In the genomic region with DNA sequence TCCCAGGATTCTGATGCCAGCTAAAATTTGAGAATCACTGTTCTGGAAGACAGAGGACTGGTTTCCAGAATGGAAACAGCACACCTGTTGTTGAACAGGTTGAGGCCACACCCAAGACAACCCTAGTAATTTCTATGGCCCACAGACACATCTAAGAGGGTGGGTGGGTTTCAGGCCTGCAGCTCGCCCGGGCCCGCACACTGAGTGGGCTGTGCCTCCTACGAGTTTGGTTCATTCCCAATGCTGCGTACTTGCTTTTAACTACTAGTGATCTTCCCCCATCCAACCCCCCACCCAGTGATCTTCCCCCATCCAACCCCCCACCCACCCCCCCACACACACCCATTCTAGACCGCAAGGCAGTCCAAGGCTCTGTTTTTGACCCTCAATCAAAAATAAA, we compare ENCODE assay signal across 12 cellular contexts. TPM values are rescaled to one million over a fixed set of nuclear protein-coding genes. Genes with fewer than 3 reads are reported as not detected.
A peak's percentile ranks its signal among the peaks of the same experiment; 100 is the strongest.
DNase-seq lines count a peak whose midpoint lies in the region; ATAC-seq and TF ChIP-seq lines count a peak whose summit lies in the region.
"Had no signal": no experiment of that assay in that cellular context is flagged by ENCODE, and none has a peak within 500 bp of the region (broad histone marks: within the 10 kb centered on the region; RNA-seq: fewer than 3 reads in every experiment).

No MANE protein-coding gene starts in this region.

- peak overlapping the region; percentile 90; the same call in 1 of the 2 replicates for H3K9ac ChIP-seq in DND-41 (ENCODE audit: low read depth, low read length)

- H2AFZ ChIP-seq in DND-41 (ENCODE audit: low read depth, low read length), result peak overlapping the region; percentile 84

- DNase-seq in DND-41, result no peak
- no peak for DNase-seq in activated CD4-positive, alpha-beta memory T cell treated with anti-CD3 and anti-CD28 coated beads for 36 hours
- no peak for DNase-seq in esophagus muscularis mucosa (ENCODE audit: extremely low spot score)
- DNase-seq in spleen, result no peak
- no peak for DNase-seq in NCI-H2029 (lab: John Stamatoyannopoulos, UW)
- DNase-seq in kidney tubule cell (ENCODE audit: low spot score), result no peak
- DNase-seq: amniotic stem cell, NCI-H2081 treated with DMSO at 0.1 percent for 48 hours, PC-9 had no signal

- POLR2A ChIA-PET in activated CD4-positive, alpha-beta memory T cell treated with anti-CD3 and anti-CD28 coated beads for 36 hours (lab: Charles Lee), result no interaction called here

- H3K4me3 Mint-ChIP-seq in activated CD4-positive, alpha-beta memory T cell treated with anti-CD3 and anti-CD28 coated beads for 36 hours, result no peak overlapping the region

- peaks cover 3% of the 10 kb centered on the region for H3K36me3 Mint-ChIP-seq in activated CD4-positive, alpha-beta memory T cell treated with anti-CD3 and anti-CD28 coated beads for 36 hours

- H3K27ac ChIP-seq in DND-41 (ENCODE audit: low read length) (peak overlapping the region; percentile 33; the same call in 1 of the 2 replicates), esophagus muscularis mucosa (replicated peaks in 1 of 4) (peak overlapping the region; percentile 90 to 97 (median 96)), spleen (peak overlapping the region in 5 of 8 donors; percentile 84 to 97 (median 96))

- H3K9me3 ChIP-seq in DND-41 (ENCODE audit: insufficient read depth, low read length, severe bottlenecking) (no peaks in the 10 kb centered on the region), esophagus muscularis mucosa (no peaks in the 10 kb centered on the region), spleen (peaks cover 0 to 7% (median 0%) of the 10 kb centered on the region in 8 donors)

- H3K36me3 ChIP-seq in DND-41 (ENCODE audit: insufficient read depth, low read length) (no peaks in the 10 kb centered on the region; the same call in 1 of the 2 replicates), esophagus muscularis mucosa (no peaks in the 10 kb centered on the region), spleen (no peaks in the 10 kb centered on the region)

- H3K4me3 ChIP-seq in DND-41 (ENCODE audit: low read depth in 1 of 2, low read length in 2 of 2) (no peak overlapping the region), esophagus muscularis mucosa (no peak overlapping the region), spleen (no peak overlapping the region)

- no peak for TF ChIP-seq EP300 in esophagus muscularis mucosa (IDR thresholded peaks at IDR 0.05)

- peak overlapping the region; percentile 51 for H3K27ac Mint-ChIP-seq in activated CD4-positive, alpha-beta memory T cell treated with anti-CD3 and anti-CD28 coated beads for 36 hours

- peaks cover 11% of the 10 kb centered on the region for H3K9me3 Mint-ChIP-seq in activated CD4-positive, alpha-beta memory T cell treated with anti-CD3 and anti-CD28 coated beads for 36 hours

- peaks cover 37% of the 10 kb centered on the region for H3K79me2 ChIP-seq in DND-41 (ENCODE audit: insufficient read depth, low read length)

- peaks cover 24% of the 10 kb centered on the region for H3K4me1 Mint-ChIP-seq in activated CD4-positive, alpha-beta memory T cell treated with anti-CD3 and anti-CD28 coated beads for 36 hours (ENCODE audit: low read depth)

- no peak for TF ChIP-seq CTCF in DND-41 (IDR thresholded peaks at IDR 0.05; ENCODE audit: borderline replicate concordance, extremely low read depth, low read length, poor library complexity, severe bottlenecking)
- TF ChIP-seq CTCF in esophagus muscularis mucosa (IDR thresholded peaks at IDR 0.05), result no peak
- no peak for TF ChIP-seq CTCF in spleen (IDR thresholded peaks at IDR 0.05 in 8 of 11, conservative IDR thresholded peaks at IDR 0.05 in 3 of 11)

- no peaks in the 10 kb centered on the region for H4K20me1 ChIP-seq in DND-41 (ENCODE audit: insufficient read depth, low read length)

- intact Hi-C loops in activated CD4-positive, alpha-beta memory T cell treated with anti-CD3 and anti-CD28 coated beads for 36 hours (cut with micrococcal nuclease), result loop anchor here (10.0 kb wide), 1 partner anchor 276 kb away; no protein-coding TSS in a partner anchor
- intact Hi-C loops in esophagus muscularis mucosa (cut with DNase I), result loop anchor here (5.0 kb wide), 2 partner anchors 204 to 426 kb away; partner anchors contain the start of genes AAK1 and ANTXR1
- intact Hi-C loops in spleen (cut with DNase I; ENCODE audit: low total_unique reads), result loop anchor here (10.0 kb wide), 1 partner anchor 276 kb away; no protein-coding TSS in a partner anchor

- CTCF ChIA-PET in activated CD4-positive, alpha-beta memory T cell treated with anti-CD3 and anti-CD28 coated beads for 36 hours (lab: Charles Lee), result interaction anchor here (1.5 kb wide), 1 partner anchor 76 kb away, joined by 3 read pairs; no protein-coding TSS in a partner anchor

- peak overlapping the region; percentile 86; the same call in 1 of the 2 replicates for H3K4me2 ChIP-seq in DND-41 (ENCODE audit: insufficient read depth, low read length)

- no peaks in the 10 kb centered on the region for H3K27me3 Mint-ChIP-seq in activated CD4-positive, alpha-beta memory T cell treated with anti-CD3 and anti-CD28 coated beads for 36 hours

- H3K27me3 ChIP-seq in DND-41 (ENCODE audit: insufficient read depth, low read length, poor library complexity) (no peaks in the 10 kb centered on the region), esophagus muscularis mucosa (no peaks in the 10 kb centered on the region), spleen (replicated peaks in 1 of 7) (no peaks in the 10 kb centered on the region)

- H3K4me1 ChIP-seq in DND-41 (ENCODE audit: insufficient read depth, low read length) (peaks cover 33% of the 10 kb centered on the region), esophagus muscularis mucosa (peaks cover 16 to 40% (median 30%) of the 10 kb centered on the region in 4 donors), spleen (peaks cover 3 to 41% (median 33%) of the 10 kb centered on the region in 6 donors)

- TF ChIP-seq POLR2A in esophagus muscularis mucosa (IDR thresholded peaks at IDR 0.05; ENCODE audit: low read depth), result no peak
- no peak for TF ChIP-seq POLR2A in spleen (IDR thresholded peaks at IDR 0.05)

- ATAC-seq in DND-41 (ENCODE audit: insufficient read depth, low read depth), result no peak
- no peak for ATAC-seq in GM18907 (IDR thresholded peaks at IDR 0.05; ENCODE audit: unreplicated experiment)
- no peak for ATAC-seq in HG03280 (IDR thresholded peaks at IDR 0.05; ENCODE audit: unreplicated experiment)
- ATAC-seq: activated CD4-positive, CD25-positive, alpha-beta regulatory T cell treated with anti-CD3 and anti-CD28 coated beads, Interleukin-2, amount 50 U/mL, for 24 hours had no signal

- WGBS in esophagus muscularis mucosa, result 96% methylated on average over 4 of the region's 6 CpGs
- 93 to 99% (median 97%) methylated on average over 6 of the region's 6 CpGs for WGBS in spleen, 5 donors

RNA-seq across cellular contexts. Expression of gene NFU1, which starts 1.3 kb away (rescaled TPM):
- 10 to 100 TPM; 37.8 to 44.5 TPM for total RNA-seq in activated CD4-positive, alpha-beta memory T cell treated with anti-CD3 and anti-CD28 coated beads for 36 hours
- total RNA-seq in esophagus muscularis mucosa, result 10 to 100 TPM; 45.4 to 74.8 (median 48.8) TPM
- 10 to 100 TPM; 24.8 to 36.2 (median 27.8) TPM for total RNA-seq in spleen
- 10 to 100 TPM; 45.5 to 53.0 (median 48.4) TPM for polyA plus RNA-seq in spleen

RNA-seq across cellular contexts. Expression of gene GFPT1, which starts 51.6 kb away (rescaled TPM):
- 10 to 100 TPM; 39.8 to 43.6 TPM for total RNA-seq in activated CD4-positive, alpha-beta memory T cell treated with anti-CD3 and anti-CD28 coated beads for 36 hours
- total RNA-seq in esophagus muscularis mucosa, result 10 to 100 TPM; 17.4 to 25.3 (median 23.2) TPM
- 10 to 100 TPM; 15.8 to 27.7 (median 22.1) TPM for total RNA-seq in spleen
- polyA plus RNA-seq in spleen, result 1 to 10 TPM; 2.4 to 4.0 (median 3.5) TPM

Comparison
In these comparisons a context has a peak if more than half of its experiments do, and no peak if none do; other contexts are left out.
1. H3K27ac ChIP-seq: peak in every context shown above with its lines; median percentile 96 in esophagus muscularis mucosa; 96 in spleen; 33 in DND-41.